In genomic region chr4:182518421-182518820, GRCh38 we compare ENCODE assay signal across 16 cellular contexts.
DNase-seq lines count a peak whose midpoint lies in the region; ATAC-seq and TF ChIP-seq lines count a peak whose summit lies in the region.
"Had no signal": no experiment of that assay in that cellular context is flagged by ENCODE, and none has a peak within 500 bp of the region (broad histone marks: within the 10 kb centered on the region; RNA-seq: fewer than 3 reads in every experiment).

No MANE protein-coding gene starts in this region.

- no peaks in the 10 kb centered on the region for H3K36me3 Mint-ChIP-seq in glutamatergic neuron (ENCODE audit: unreplicated experiment)
- H3K36me3 Mint-ChIP-seq: IgD-negative memory B cell had no signal

- ATAC-seq in GM19035 (IDR thresholded peaks at IDR 0.05; ENCODE audit: unreplicated experiment) (peak; percentile 35), HG02885 (IDR thresholded peaks at IDR 0.05; ENCODE audit: poor library complexity, unreplicated experiment) (peak; percentile 39), GM19351 (IDR thresholded peaks at IDR 0.05; ENCODE audit: unreplicated experiment) (no peak)

- no peak for TF ChIP-seq CTCF in GM12865 (IDR thresholded peaks at IDR 0.05; ENCODE audit: insufficient read depth, low read depth, low read length, missing control alignments)
- no peak for TF ChIP-seq CTCF in glutamatergic neuron (IDR thresholded peaks at IDR 0.05; ENCODE audit: partially characterized antibody, unreplicated experiment)
- TF ChIP-seq CTCF in lower leg skin (IDR thresholded peaks at IDR 0.05), result no peak

- H3K27me3 Mint-ChIP-seq in glutamatergic neuron (ENCODE audit: unreplicated experiment), result peaks cover 2% of the 10 kb centered on the region
- H3K27me3 Mint-ChIP-seq: B cell, IgD-negative memory B cell had no signal

- peaks cover 38% of the 10 kb centered on the region for H3K4me1 Mint-ChIP-seq in glutamatergic neuron (ENCODE audit: low read depth, unreplicated experiment)
- H3K4me1 Mint-ChIP-seq: B cell, IgD-negative memory B cell had no signal

- H3K4me3 ChIP-seq in GM12865 (ENCODE audit: low read depth, low read length), result no peak overlapping the region
- no peak overlapping the region for H3K4me3 ChIP-seq in lower leg skin (ENCODE audit: low read depth, poor library complexity, severe bottlenecking)

- H3K4me3 Mint-ChIP-seq in glutamatergic neuron (ENCODE audit: unreplicated experiment), result peak overlapping the region; percentile 32
- H3K4me3 Mint-ChIP-seq: B cell; CD4-positive, alpha-beta T cell; IgD-negative memory B cell had no signal

- peak; percentile 28 for DNase-seq in GM12865 (ENCODE audit: low read depth)
- no peak for DNase-seq in glutamatergic neuron
- no peak for DNase-seq in substantia nigra (lab: John Stamatoyannopoulos, UW)
- DNase-seq in kidney tubule cell (ENCODE audit: low spot score), result no peak
- DNase-seq in lower leg skin (ENCODE audit: low spot score in 2 of 2), result no peak
- DNase-seq: 8988T; C1 segment of cervical spinal cord; Calu3; CD4-positive, alpha-beta T cell; DMS 273 treated with DMSO at 0.1 percent for 48 hours; KG1 had no signal

- intact Hi-C loops in lower leg skin (cut with DNase I; ENCODE audit: low total_unique reads), result no loop called here

- H3K27ac ChIP-seq in substantia nigra (ENCODE audit: low read depth, low read length, poor library complexity, severe bottlenecking), result no peak overlapping the region

- 5 to 9% methylated on average over 1 of the region's 1 CpG for WGBS in lower leg skin, 2 donors

- no peak overlapping the region for H3K27ac Mint-ChIP-seq in glutamatergic neuron (ENCODE audit: unreplicated experiment)
- H3K27ac Mint-ChIP-seq: B cell; CD4-positive, alpha-beta T cell; IgD-negative memory B cell had no signal

- TF ChIP-seq POLR2A in lower leg skin (IDR thresholded peaks at IDR 0.05), result no peak

- H3K9me3 Mint-ChIP-seq in glutamatergic neuron (ENCODE audit: unreplicated experiment), result peaks cover 6% of the 10 kb centered on the region
- H3K9me3 Mint-ChIP-seq: CD4-positive, alpha-beta T cell; IgD-negative memory B cell had no signal
